In the genomic region with DNA sequence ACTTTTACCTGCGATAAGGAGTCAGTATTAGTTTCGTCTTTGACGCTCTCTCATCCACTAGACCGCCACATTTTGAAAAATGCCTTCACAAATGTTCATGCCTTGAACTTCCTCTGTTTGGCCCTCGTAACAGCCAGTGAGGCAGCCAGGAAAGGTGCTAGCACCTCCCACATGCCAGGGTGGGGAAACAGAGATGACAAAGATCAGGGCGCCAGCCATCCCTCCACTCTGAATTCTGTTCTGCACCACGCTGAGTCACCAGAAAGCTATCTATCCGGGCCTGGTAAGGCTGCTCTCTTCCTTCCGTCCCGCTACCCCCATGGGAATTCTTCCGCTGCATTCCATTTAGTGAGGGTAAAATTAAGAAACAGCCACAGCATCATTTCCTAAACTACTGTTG, we compare ENCODE assay signal across 12 cellular contexts. TPM values are rescaled to one million over a fixed set of nuclear protein-coding genes. Genes with fewer than 3 reads are reported as not detected.
DNase-seq lines count a peak whose midpoint lies in the region; ATAC-seq, FAIRE-seq and TF ChIP-seq lines count a peak whose summit lies in the region.
"Had no signal": no experiment of that assay in that cellular context is flagged by ENCODE, and none has a peak within 500 bp of the region (broad histone marks: within the 10 kb centered on the region; RNA-seq: fewer than 3 reads in every experiment).

No MANE protein-coding gene starts in this region.

- no peaks in the 10 kb centered on the region for H3K4me1 ChIP-seq in testis

- intact Hi-C loops in head of caudate nucleus (cut with DNase I) (no loop called here), testis (cut with DNase I; ENCODE audit: low total_unique reads) (no loop called here)

- no peak for TF ChIP-seq CTCF in testis (IDR thresholded peaks at IDR 0.05)

- TF ChIP-seq POLR2A in H54 (IDR thresholded peaks at IDR 0.05; ENCODE audit: low read depth, low read length) (no peak), testis (IDR thresholded peaks at IDR 0.05) (no peak)

- FAIRE-seq in H54 (lab: Jason Lieb, UNC), result no peak

- ATAC-seq in GM18907 (IDR thresholded peaks at IDR 0.05; ENCODE audit: unreplicated experiment) (no peak), HG03135 (IDR thresholded peaks at IDR 0.05; ENCODE audit: unreplicated experiment) (no peak)

- no peaks in the 10 kb centered on the region for H3K36me3 ChIP-seq in testis (ENCODE audit: low read depth, missing control alignments)

- 75 to 78% methylated on average over 11 of the region's 11 CpGs for WGBS in testis, 2 donors

- DNase-seq in A172 (ENCODE audit: low spot score) (peak; percentile 98), H54 (ENCODE audit: insufficient read length, low spot score) (peak; percentile 46), amniotic stem cell (lab: John Stamatoyannopoulos, UW) (peak; percentile 38), head of caudate nucleus (peak in 38 of 42 donors; percentile 30 to 81 (median 60)), testis (no peak), DMS53 treated with DMSO at 0.1 percent for 48 hours (lab: John Stamatoyannopoulos, UW; ENCODE audit: unreplicated experiment) (no peak)
- DNase-seq: NCI-H748 treated with DMSO at 0.1 percent for 48 hours; stimulated activated CD4-positive, alpha-beta T cell treated with anti-CD3 and anti-CD28 coated beads, Interleukin-2, amount 100 ng/mL, for 48 hours had no signal

- H3K4me3 ChIP-seq in testis, result no peak overlapping the region

- no peaks in the 10 kb centered on the region for H3K9me3 ChIP-seq in testis

- no peak overlapping the region for H3K27ac ChIP-seq in testis
- H3K27ac ChIP-seq: C4-2B had no signal

- H3K27me3 ChIP-seq in testis, result no peaks in the 10 kb centered on the region

RNA-seq across cellular contexts. Expression of a gene that starts 31.3 kb away (rescaled TPM):
- total RNA-seq in A172 (2014; rRNA removed; shearing (Covaris generic)), result not detected in 2 replicates
- under 1 TPM; 0.37 to 0.39 TPM for total RNA-seq in testis
- not detected for polyA plus RNA-seq in testis (ENCODE audit: insufficient read depth, low read depth, low replicate concordance)
- polyA plus RNA-seq: neural cell had no signal

RNA-seq across cellular contexts. Expression of a gene that starts 47.3 kb away (rescaled TPM):
- 39.8 and 41.2 TPM in 2 replicates for total RNA-seq in A172 (2014; rRNA removed; shearing (Covaris generic))
- total RNA-seq in testis, result 10 to 100 TPM; 65.4 to 82.3 TPM
- 37.1 TPM for polyA plus RNA-seq in testis (ENCODE audit: insufficient read depth, low read depth, low replicate concordance)

Comparison
In these comparisons a context has a peak if more than half of its experiments do, and no peak if none do; other contexts are left out.
1. DNase-seq: peak in A172 (single experiment), H54 (single experiment), amniotic stem cell (single experiment) and head of caudate nucleus (38 of 42); none in testis (single experiment) and DMS53 treated with DMSO at 0.1 percent for 48 hours (single experiment).